ENCODE assay signal across 21 cellular contexts in the genomic region with DNA sequence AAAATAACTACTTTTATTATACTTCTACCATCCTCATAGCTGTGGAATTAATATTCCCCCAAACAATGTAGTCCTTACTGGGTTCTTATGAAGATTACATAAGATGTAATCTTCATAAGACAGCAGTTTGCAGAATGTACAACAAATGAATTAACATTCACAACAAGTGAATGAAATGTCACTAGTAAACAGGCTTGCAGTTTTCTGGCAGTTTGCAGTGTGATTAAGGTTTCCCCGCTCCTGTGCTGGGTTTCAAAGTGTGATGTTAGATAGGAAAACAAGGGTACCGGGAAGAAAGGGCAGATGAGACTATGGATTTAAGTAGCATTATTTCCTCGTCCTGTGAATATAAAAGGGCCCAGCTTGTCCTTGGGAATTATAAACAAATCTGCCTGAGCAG. TPM values are rescaled to one million over a fixed set of nuclear protein-coding genes. Genes with fewer than 3 reads are reported as not detected.
"Had no signal": no experiment of that assay in that cellular context is flagged by ENCODE, and none has a peak within 500 bp of the region (broad histone marks: within the 10 kb centered on the region; RNA-seq: fewer than 3 reads in every experiment).

No MANE protein-coding gene starts in this region.

- H3K27ac ChIP-seq: PC-9 had no signal

- ATAC-seq: activated CD4-positive, alpha-beta T cell treated with anti-CD3 and anti-CD28 coated beads for 36 hours; activated T-helper 17 cell treated with anti-CD3 and anti-CD28 coated beads, Interleukin-2, amount 50 U/mL, for 72 hours; T-helper 17 cell had no signal

- DNase-seq: activated CD4-positive, alpha-beta memory T cell treated with anti-CD3 and anti-CD28 coated beads, Interleukin-2, amount 10 ng/mL, durations not matched to agents 7 days and 5 days; activated CD4-positive, alpha-beta T cell treated with anti-CD3 and anti-CD28 coated beads for 36 hours; activated CD4-positive, alpha-beta T cell treated with anti-CD3 and anti-CD28 coated beads, Interleukin-2, amount 50 U/mL, for 1 hour; activated CD4-positive, CD25-positive, alpha-beta regulatory T cell; activated gamma-delta T cell; activated naive CD4-positive, alpha-beta T cell treated with anti-CD3 and anti-CD28 coated beads, Interleukin-2, amount 10 ng/mL, durations not matched to agents 7 days and 5 days; activated naive CD8-positive, alpha-beta T cell treated with anti-CD3 and anti-CD28 coated beads for 36 hours; activated T-cell treated with anti-CD3 and anti-CD28 coated beads for 4 hours; activated T-cell treated with anti-CD3 and anti-CD28 coated beads, Interleukin-2, amount 50 U/mL, for 48 hours; KG1; NCI-H2029 treated with DMSO at 0.1 percent for 48 hours; PC-9; SHP77 treated with DMSO at 0.1 percent for 48 hours; T-helper 17 cell; T-helper 9 cell had no signal

- H3K4me3 ChIP-seq: PC-9 had no signal

RNA-seq across cellular contexts. Expression of a gene that starts 34.1 kb away (rescaled TPM):
- total RNA-seq: activated CD4-positive, alpha-beta memory T cell treated with anti-CD3 and anti-CD28 coated beads, Interleukin-2, amount 10 ng/mL, durations not matched to agents 7 days and 5 days; activated CD4-positive, alpha-beta T cell treated with anti-CD3 and anti-CD28 coated beads for 36 hours; activated CD8-positive, alpha-beta memory T cell treated with anti-CD3 and anti-CD28 coated beads for 36 hours; activated naive CD8-positive, alpha-beta T cell treated with anti-CD3 and anti-CD28 coated beads for 36 hours; activated T-helper 17 cell treated with anti-CD3 and anti-CD28 coated beads, Interleukin-2, amount 50 U/mL, for 72 hours; cardiac septum; LHCN-M2; M059J; PC-9; SK-MEL-5; T-helper 17 cell had no signal
